Comparison of ENCODE assay signal across 8 cellular contexts in the genomic region with DNA sequence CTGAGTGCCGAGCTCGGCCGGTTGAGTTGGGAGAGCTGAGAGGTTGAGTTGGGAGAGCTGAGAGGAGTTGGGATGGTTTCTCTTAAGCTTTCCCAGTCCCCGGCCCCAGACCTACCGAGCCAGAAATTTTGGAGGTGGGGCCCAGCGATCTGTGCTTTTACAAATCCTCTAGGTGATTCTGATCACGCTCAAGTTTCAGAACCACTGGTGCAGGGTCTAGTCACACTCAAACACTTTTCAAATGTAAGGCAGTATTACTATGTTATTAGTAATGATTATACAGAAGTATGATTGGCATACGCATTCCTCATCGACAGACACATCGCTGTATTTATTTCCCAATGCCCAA. TPM values are rescaled to one million over a fixed set of nuclear protein-coding genes. Genes with fewer than 3 reads are reported as not detected.
DNase-seq lines count a peak whose midpoint lies in the region; ATAC-seq lines count a peak whose summit lies in the region.

No MANE protein-coding gene starts in this region.

- peak overlapping the region; percentile 81 for H3K4me3 Mint-ChIP-seq in activated T-helper 17 cell treated with anti-CD3 and anti-CD28 coated beads, Interleukin-2, amount 50 U/mL, for 72 hours
- peak overlapping the region; percentile 92 to 100 for H3K4me3 Mint-ChIP-seq in stimulated activated naive B cell treated with anti-CD40 and anti-IgM and Interleukin-4, amounts not matched to agents 10 μg/mL and 1 μg/mL and 100 μg/mL, for 72 hours

- no peak for ATAC-seq in activated T-helper 17 cell treated with anti-CD3 and anti-CD28 coated beads, Interleukin-2, amount 50 U/mL, for 72 hours (replicated peaks)
- ATAC-seq in stimulated activated naive B cell treated with anti-CD40 and anti-IgM and Interleukin-4, amounts not matched to agents 10 μg/mL and 1 μg/mL and 100 μg/mL, for 72 hours (replicated peaks) = peak; percentile 4 to 10
- no peak for ATAC-seq in HG03432 (IDR thresholded peaks at IDR 0.05; ENCODE audit: unreplicated experiment)
- no peak for ATAC-seq in left colon

- H3K9me3 ChIP-seq in HUES48 (ENCODE audit: control insufficient read depth, insufficient read depth, low read length) = no peaks in the 10 kb centered on the region
- no peaks in the 10 kb centered on the region for H3K9me3 ChIP-seq in iPS-15b (ENCODE audit: control insufficient read depth, insufficient read depth, low read length)

- H3K27me3 ChIP-seq in HUES48 (ENCODE audit: control insufficient read depth, insufficient read depth, low read length) (no peaks in the 10 kb centered on the region), iPS-15b (ENCODE audit: control insufficient read depth, insufficient read depth, low read length) (no peaks in the 10 kb centered on the region)

- peaks cover 38% of the 10 kb centered on the region for H3K36me3 Mint-ChIP-seq in activated T-helper 17 cell treated with anti-CD3 and anti-CD28 coated beads, Interleukin-2, amount 50 U/mL, for 72 hours (ENCODE audit: low read depth)
- peaks cover 7 to 8% of the 10 kb centered on the region in 2 donors for H3K36me3 Mint-ChIP-seq in stimulated activated naive B cell treated with anti-CD40 and anti-IgM and Interleukin-4, amounts not matched to agents 10 μg/mL and 1 μg/mL and 100 μg/mL, for 72 hours

- H3K4me3 ChIP-seq in HUES48 (ENCODE audit: low read depth, low read length) = peak overlapping the region; percentile 95; the same call in 1 of the 2 replicates
- H3K4me3 ChIP-seq in iPS-15b (ENCODE audit: low read depth, low read length) = peak overlapping the region; percentile 93

- intact Hi-C loops in left colon (cut with DNase I, micrococcal nuclease) = loop anchor here in 1 of 2 donors (10.0 kb wide), 1 partner anchor 136 kb away; no protein-coding TSS in a partner anchor

- no peaks in the 10 kb centered on the region for H3K27me3 Mint-ChIP-seq in activated T-helper 17 cell treated with anti-CD3 and anti-CD28 coated beads, Interleukin-2, amount 50 U/mL, for 72 hours
- H3K27me3 Mint-ChIP-seq in stimulated activated naive B cell treated with anti-CD40 and anti-IgM and Interleukin-4, amounts not matched to agents 10 μg/mL and 1 μg/mL and 100 μg/mL, for 72 hours = no peaks in the 10 kb centered on the region

- H3K36me3 ChIP-seq in HUES48 (ENCODE audit: control insufficient read depth, insufficient read depth, low read length) (peaks cover 6% of the 10 kb centered on the region; the same call in 1 of the 2 replicates), iPS-15b (ENCODE audit: control insufficient read depth, insufficient read depth, low read length) (no peaks in the 10 kb centered on the region)

- H3K4me1 Mint-ChIP-seq in activated T-helper 17 cell treated with anti-CD3 and anti-CD28 coated beads, Interleukin-2, amount 50 U/mL, for 72 hours = peaks cover 46% of the 10 kb centered on the region
- peaks cover 21 to 60% of the 10 kb centered on the region in 2 donors for H3K4me1 Mint-ChIP-seq in stimulated activated naive B cell treated with anti-CD40 and anti-IgM and Interleukin-4, amounts not matched to agents 10 μg/mL and 1 μg/mL and 100 μg/mL, for 72 hours

- no peaks in the 10 kb centered on the region for H3K9me3 Mint-ChIP-seq in activated T-helper 17 cell treated with anti-CD3 and anti-CD28 coated beads, Interleukin-2, amount 50 U/mL, for 72 hours
- no peaks in the 10 kb centered on the region for H3K9me3 Mint-ChIP-seq in stimulated activated naive B cell treated with anti-CD40 and anti-IgM and Interleukin-4, amounts not matched to agents 10 μg/mL and 1 μg/mL and 100 μg/mL, for 72 hours

- H3K4me1 ChIP-seq in HUES48 (ENCODE audit: control insufficient read depth, insufficient read depth, low read length) (peaks cover 19% of the 10 kb centered on the region), iPS-15b (ENCODE audit: control insufficient read depth, insufficient read depth, low read length) (peaks cover 13% of the 10 kb centered on the region)

- H3K27ac Mint-ChIP-seq in activated T-helper 17 cell treated with anti-CD3 and anti-CD28 coated beads, Interleukin-2, amount 50 U/mL, for 72 hours = peak overlapping the region; percentile 90
- H3K27ac Mint-ChIP-seq in stimulated activated naive B cell treated with anti-CD40 and anti-IgM and Interleukin-4, amounts not matched to agents 10 μg/mL and 1 μg/mL and 100 μg/mL, for 72 hours = peak overlapping the region; percentile 99

- peak overlapping the region; percentile 82 for H3K27ac ChIP-seq in HUES48 (ENCODE audit: low read depth, low read length)

- H3K9ac ChIP-seq in HUES48 (ENCODE audit: low read depth, low read length) (no peak overlapping the region), iPS-15b (ENCODE audit: low read depth, low read length) (no peak overlapping the region)

- DNase-seq in stimulated activated naive B cell treated with anti-CD40 and anti-IgM and Interleukin-4, amounts not matched to agents 10 μg/mL and 1 μg/mL and 100 μg/mL, for 72 hours = no peak
- DNase-seq in AML-193 (lab: John Stamatoyannopoulos, UW) = no peak
- no peak for DNase-seq in left colon
- DNase-seq in NCI-H2171 (lab: John Stamatoyannopoulos, UW) = no peak

RNA-seq across cellular contexts. Expression of a gene that starts 0.3 kb away (rescaled TPM):
- total RNA-seq in activated T-helper 17 cell treated with anti-CD3 and anti-CD28 coated beads, Interleukin-2, amount 50 U/mL, for 72 hours = 10 to 100 TPM; 42.1 to 60.7 TPM
- total RNA-seq in left colon = 100 to 1,000 TPM; 108 to 139 TPM

Comparison
In these comparisons a context has a peak if more than half of its experiments do, and no peak if none do; other contexts are left out.
1. ATAC-seq: peak in stimulated activated naive B cell treated with anti-CD40 and anti-IgM and Interleukin-4, amounts not matched to agents 10 μg/mL and 1 μg/mL and 100 μg/mL, for 72 hours (2 of 2); none in activated T-helper 17 cell treated with anti-CD3 and anti-CD28 coated beads, Interleukin-2, amount 50 U/mL, for 72 hours (single experiment), HG03432 (single experiment) and left colon (single experiment).